ENCODE assay signal across 11 cellular contexts in genomic region chr16:85206472-85207356, GRCh38.
DNase-seq lines count a peak whose midpoint lies in the region; ATAC-seq, FAIRE-seq and TF ChIP-seq lines count a peak whose summit lies in the region.
"Had no signal": no experiment of that assay in that cellular context is flagged by ENCODE, and none has a peak within 500 bp of the region (broad histone marks: within the 10 kb centered on the region; RNA-seq: fewer than 3 reads in every experiment).

No MANE protein-coding gene starts in this region.

- H3K4me3 ChIP-seq in osteoblast (ENCODE audit: insufficient read depth, low read length) = no peak overlapping the region
- H3K4me3 ChIP-seq: GM12878 had no signal

- no peaks in the 10 kb centered on the region for H3K36me3 ChIP-seq in osteoblast (ENCODE audit: insufficient read depth, low read length)

- no peak overlapping the region for H3K27ac Mint-ChIP-seq in natural killer cell
- H3K27ac Mint-ChIP-seq in activated T-cell treated with anti-CD3 and anti-CD28 coated beads, Interleukin-2, amount 50 U/mL, for 72 hours = no peak overlapping the region

- H3K27ac ChIP-seq in osteoblast (ENCODE audit: low read depth, low read length) = no peak overlapping the region

- H4K20me1 ChIP-seq in osteoblast (ENCODE audit: insufficient read depth, low read length) = peaks cover 3% of the 10 kb centered on the region

- H3K27me3 Mint-ChIP-seq in natural killer cell (ENCODE audit: low read depth in 2 of 2) = peaks cover 0 to 3% of the 10 kb centered on the region in 2 donors
- H3K27me3 Mint-ChIP-seq in activated T-cell treated with anti-CD3 and anti-CD28 coated beads, Interleukin-2, amount 50 U/mL, for 72 hours (ENCODE audit: low read depth) = no peaks in the 10 kb centered on the region

- no peak overlapping the region for H2AFZ ChIP-seq in osteoblast (ENCODE audit: low read length)

- peaks cover 30% of the 10 kb centered on the region for H3K4me1 ChIP-seq in osteoblast (ENCODE audit: insufficient read depth, low read length)

- no peaks in the 10 kb centered on the region for H3K36me3 Mint-ChIP-seq in natural killer cell
- no peaks in the 10 kb centered on the region for H3K36me3 Mint-ChIP-seq in activated T-cell treated with anti-CD3 and anti-CD28 coated beads, Interleukin-2, amount 50 U/mL, for 72 hours (ENCODE audit: insufficient read depth in 2 of 2)

- TF ChIP-seq CTCF in osteoblast (IDR thresholded peaks at IDR 0.05; ENCODE audit: extremely low read depth, low read depth, low read length) = no peak
- no peak for TF ChIP-seq CTCF in natural killer cell (IDR thresholded peaks at IDR 0.05)

- no peak overlapping the region for H3K4me3 Mint-ChIP-seq in natural killer cell
- H3K4me3 Mint-ChIP-seq in activated T-cell treated with anti-CD3 and anti-CD28 coated beads, Interleukin-2, amount 50 U/mL, for 72 hours = no peak overlapping the region

- H3K27me3 ChIP-seq in osteoblast (ENCODE audit: insufficient read depth, low read length) = no peaks in the 10 kb centered on the region

- intact Hi-C loops in cardiac septum (cut with DNase I) (loop anchor here (2.0 kb wide), 1 partner anchor 20 kb away; no protein-coding TSS in a partner anchor), natural killer cell (cut with micrococcal nuclease) (no loop called here)

- peaks cover 3% of the 10 kb centered on the region for H3K9me3 ChIP-seq in osteoblast (ENCODE audit: low read depth, low read length)

- no peaks in the 10 kb centered on the region for H3K9me3 Mint-ChIP-seq in natural killer cell
- peaks cover 0 to 2% of the 10 kb centered on the region in 2 donors for H3K9me3 Mint-ChIP-seq in activated T-cell treated with anti-CD3 and anti-CD28 coated beads, Interleukin-2, amount 50 U/mL, for 72 hours

- no peaks in the 10 kb centered on the region for H3K4me1 Mint-ChIP-seq in natural killer cell
- no peaks in the 10 kb centered on the region for H3K4me1 Mint-ChIP-seq in activated T-cell treated with anti-CD3 and anti-CD28 coated beads, Interleukin-2, amount 50 U/mL, for 72 hours (ENCODE audit: low read depth)

- no peak for ATAC-seq in natural killer cell
- no peak for ATAC-seq in HG03196 (IDR thresholded peaks at IDR 0.05; ENCODE audit: unreplicated experiment)
- no peak for ATAC-seq in activated T-cell treated with anti-CD3 and anti-CD28 coated beads, Interleukin-2, amount 50 U/mL, for 72 hours (replicated peaks in 1 of 2)
- ATAC-seq: GM12878 had no signal

- DNase-seq in COR-L47 (lab: John Stamatoyannopoulos, UW) = peak; percentile 68
- DNase-seq in SK-N-DZ (ENCODE audit: low spot score) = peak; percentile 65
- DNase-seq in cardiac septum (ENCODE audit: low spot score) = peak; percentile 86
- DNase-seq in osteoblast (ENCODE audit: insufficient read length, low spot score, missing footprints) = peak; percentile 55
- no peak for DNase-seq in natural killer cell
- no peak for DNase-seq in HTR-8/SVneo (ENCODE audit: insufficient read length, low spot score)
- DNase-seq in activated T-cell treated with anti-CD3 and anti-CD28 coated beads, Interleukin-2, amount 50 U/mL, for 72 hours = no peak
- DNase-seq: activated effector memory CD4-positive, alpha-beta T cell treated with anti-CD3 and anti-CD28 coated beads, Interleukin-2, amount 50 U/mL, for 16 hours; occipital lobe had no signal

- H3K4me2 ChIP-seq in osteoblast (ENCODE audit: insufficient read depth, low read length) = no peak overlapping the region

- peaks cover 20% of the 10 kb centered on the region for H3K79me2 ChIP-seq in osteoblast (ENCODE audit: insufficient read depth, low read length)

- no peak for FAIRE-seq in HTR-8/SVneo (lab: Jason Lieb, UNC)
- FAIRE-seq: GM12878 had no signal

Comparison
In these comparisons a context has a peak if more than half of its experiments do, and no peak if none do; other contexts are left out.
1. DNase-seq: peak in COR-L47 (single experiment), SK-N-DZ (single experiment), cardiac septum (single experiment) and osteoblast (single experiment); none in natural killer cell (single experiment), HTR-8/SVneo (single experiment) and activated T-cell treated with anti-CD3 and anti-CD28 coated beads, Interleukin-2, amount 50 U/mL, for 72 hours (0 of 2).